8 cellular contexts compared by ENCODE assay signal in genomic region chrX:153687121-153688039, GRCh38. TPM values are rescaled to one million over a fixed set of nuclear protein-coding genes. Genes with fewer than 3 reads are reported as not detected.
DNase-seq lines count a peak whose midpoint lies in the region; ATAC-seq and TF ChIP-seq lines count a peak whose summit lies in the region.

Gene SLC6A8, plus strand, starts transcription at chrX:153687926. Its CDS starts 649 bp downstream, at chrX:153688575.

- H4K20me1 ChIP-seq in BLaER1, result peaks cover 25% of the 10 kb centered on the region

- H3K27me3 ChIP-seq in BLaER1 (peaks cover 19% of the 10 kb centered on the region), adipocyte (replicated peaks; ENCODE audit: control insufficient read depth, insufficient read depth, low read length) (no peaks in the 10 kb centered on the region), heart right ventricle (peaks cover 0 to 58% (median 0%) of the 10 kb centered on the region in 7 donors)

- DNase-seq in HCEC 1CT (peak; percentile 56), OCI-M1 (lab: John Stamatoyannopoulos, UW) (peak; percentile 59), adipocyte (ENCODE audit: low read depth) (peak; percentile 79), heart right ventricle (peak; percentile 73 to 80), posterior vena cava (ENCODE audit: low spot score) (no peak), middle frontal gyrus (ENCODE audit: extremely low spot score, low spot score) (no peak)

- peak within 1 kb of the TSS; percentile 73 for H3K4me2 ChIP-seq in BLaER1

- H3K36me3 ChIP-seq in BLaER1 (no peaks in the 10 kb centered on the region), adipocyte (ENCODE audit: control insufficient read depth, insufficient read depth, low read length, severe bottlenecking) (no peaks in the 10 kb centered on the region), heart right ventricle (no peaks in the 10 kb centered on the region)

- TF ChIP-seq CTCF in heart right ventricle (IDR thresholded peaks at IDR 0.05), result peak in 8 of 9 donors; percentile 11 to 55 (median 40)

- H3K9me3 ChIP-seq in BLaER1 (peaks cover 50% of the 10 kb centered on the region), adipocyte (ENCODE audit: control insufficient read depth, low read length) (peaks cover 6% of the 10 kb centered on the region), heart right ventricle (no peaks in the 10 kb centered on the region)

- H3K27ac ChIP-seq in BLaER1 (no peak within 1 kb of the TSS), heart right ventricle (peak within 1 kb of the TSS in 9 of 10 donors; percentile 70 to 82 (median 77))

- H3K4me1 ChIP-seq in BLaER1, result peaks cover 17% of the 10 kb centered on the region
- H3K4me1 ChIP-seq in adipocyte (ENCODE audit: control insufficient read depth, insufficient read depth, low read length), result peaks cover 7% of the 10 kb centered on the region
- H3K4me1 ChIP-seq in heart right ventricle, result peaks cover 0 to 17% (median 0%) of the 10 kb centered on the region in 9 donors

- H3K4me3 ChIP-seq in BLaER1, result peak within 1 kb of the TSS; percentile 65
- peak within 1 kb of the TSS; percentile 71 for H3K4me3 ChIP-seq in adipocyte (ENCODE audit: low read length)
- H3K4me3 ChIP-seq in heart right ventricle, result peak within 1 kb of the TSS; percentile 14 to 53 (median 47)

- 2 to 5% methylated on average over 4 to 42 of the region's 66 CpGs for WGBS in heart right ventricle, 2 donors

- peak; percentile 45 to 76 (median 68) for ATAC-seq in heart right ventricle
- ATAC-seq in HG02642 (IDR thresholded peaks at IDR 0.05; ENCODE audit: poor library complexity, unreplicated experiment), result no peak

- intact Hi-C loops in heart right ventricle (cut with DNase I), result loop anchor here in 1 of 10 donors (1.0 kb wide), 1 partner anchor 36 kb away; no protein-coding TSS in a partner anchor
- intact Hi-C loops in posterior vena cava (cut with DNase I), result no loop called here

- H3K9ac ChIP-seq in BLaER1 (no peak within 1 kb of the TSS), adipocyte (ENCODE audit: low read length) (no peak within 1 kb of the TSS)

RNA-seq across cellular contexts. Expression of gene SLC6A8, which starts in this region (rescaled TPM):
- total RNA-seq in heart right ventricle (100 to 1,000 TPM; 150 to 238 (median 186) TPM), posterior vena cava (10 to 100 TPM; 33.5 to 42.3 TPM)
- 100 to 1,000 TPM; 128 to 155 TPM for polyA plus RNA-seq in heart right ventricle

Comparison
In these comparisons a context has a peak if more than half of its experiments do, and no peak if none do; other contexts are left out.
1. DNase-seq: peak in HCEC 1CT (single experiment), OCI-M1 (single experiment), adipocyte (single experiment) and heart right ventricle (2 of 2); none in posterior vena cava (single experiment) and middle frontal gyrus (single experiment).
2. Peak in every context shown above with its lines, with median percentiles within 50 percentile points of each other: H3K4me3 ChIP-seq.